Comparison of ENCODE assay signal across 1 cellular context in the genomic region with DNA sequence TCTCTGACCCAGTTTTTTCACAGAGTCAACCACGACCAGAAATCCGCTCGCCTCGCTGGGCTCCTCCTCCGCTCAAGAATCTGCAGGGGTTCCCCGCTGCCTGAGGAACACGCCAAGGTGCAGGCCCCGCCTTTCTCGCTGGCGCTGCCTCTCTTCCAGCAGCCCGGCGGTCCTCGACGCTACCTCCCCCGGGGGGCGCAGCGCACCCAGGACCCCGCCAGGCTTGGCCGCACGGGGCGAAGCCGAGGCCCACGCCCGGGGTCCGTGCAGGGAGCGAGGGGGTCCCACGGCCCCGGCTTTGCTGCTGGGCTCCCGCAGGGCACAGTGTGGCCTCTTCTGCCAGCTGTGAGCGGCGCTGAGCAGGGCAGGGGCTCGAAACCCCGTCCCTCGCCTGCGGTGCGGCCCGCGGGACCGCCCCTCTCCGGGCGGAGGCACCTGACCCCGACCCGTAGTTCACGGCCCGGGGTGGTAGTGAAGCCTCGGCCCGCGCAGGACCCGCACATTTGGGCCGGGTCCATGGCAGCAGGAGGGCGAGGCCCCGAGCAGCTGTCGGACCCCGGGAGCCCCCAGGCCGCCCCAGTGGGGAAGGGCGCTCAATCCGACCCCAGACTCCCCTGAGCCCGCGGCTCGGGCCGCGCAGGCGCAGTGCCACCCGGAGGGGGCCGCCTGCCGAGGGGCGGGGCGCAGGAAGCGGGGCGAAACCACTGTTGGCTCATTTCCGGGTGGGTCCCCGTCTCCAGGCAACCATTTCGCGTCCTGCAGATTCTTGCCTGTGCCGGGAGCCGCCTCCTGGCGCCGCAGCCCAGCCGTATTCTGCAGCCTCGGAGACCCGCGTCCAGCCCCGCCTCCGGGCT.
TF ChIP-seq lines count a peak whose summit lies in the region.

No MANE protein-coding gene starts in this region.

TF ChIP-seq in HepG2, 621 proteins besides CTCF, POLR2A, EP300 and RAD21 (continued from another document and continues in another):
- TF ChIP-seq, protein P1, sequence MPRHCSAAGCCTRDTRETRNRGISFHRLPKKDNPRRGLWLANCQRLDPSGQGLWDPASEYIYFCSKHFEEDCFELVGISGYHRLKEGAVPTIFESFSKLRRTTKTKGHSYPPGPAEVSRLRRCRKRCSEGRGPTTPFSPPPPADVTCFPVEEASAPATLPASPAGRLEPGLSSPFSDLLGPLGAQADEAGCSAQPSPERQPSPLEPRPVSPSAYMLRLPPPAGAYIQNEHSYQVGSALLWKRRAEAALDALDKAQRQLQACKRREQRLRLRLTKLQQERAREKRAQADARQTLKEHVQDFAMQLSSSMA (CRISPR knock-in tag; IDR thresholded peaks at IDR 0.05), result peak; percentile 82
- TF ChIP-seq NR3C1 (CRISPR knock-in tag; IDR thresholded peaks at IDR 0.05) (no peak), SRF (IDR thresholded peaks at IDR 0.05; ENCODE audit: low read depth, low read length) (no peak), RFXANK (CRISPR knock-in tag; IDR thresholded peaks at IDR 0.05) (no peak), MBNL3 (CRISPR knock-in tag; conservative IDR thresholded peaks at IDR 0.05) (no peak), PLRG1 (conservative IDR thresholded peaks at IDR 0.05) (no peak), CCAR2 (optimal IDR thresholded peaks at IDR 0.05; ENCODE audit: low read depth, low read length) (no peak), ZNF615 (CRISPR knock-in tag; IDR thresholded peaks at IDR 0.05; ENCODE audit: borderline replicate concordance) (no peak), U2AF2 (IDR thresholded peaks at IDR 0.05; ENCODE audit: low read depth, low read length) (no peak), TARDBP (CRISPR knock-in tag; IDR thresholded peaks at IDR 0.05) (peak; percentile 45; the same call in 1 of the 2 replicates), ZMYM3 (CRISPR knock-in tag; IDR thresholded peaks at IDR 0.05) (no peak), NFATC3 (CRISPR knock-in tag; IDR thresholded peaks at IDR 0.05) (no peak), ATF7-NPFF (CRISPR knock-in tag; IDR thresholded peaks at IDR 0.05; ENCODE audit: low read depth) (no peak), PITX1 (CRISPR knock-in tag; IDR thresholded peaks at IDR 0.05) (no peak), MAFF (IDR thresholded peaks at IDR 0.05; ENCODE audit: low read depth, low read length) (no peak), GZF1 (CRISPR knock-in tag; IDR thresholded peaks at IDR 0.05) (no peak), RXRA (CRISPR knock-in tag; IDR thresholded peaks at IDR 0.05) (0 out of 2 replicates have a peak, but pooled peaks have one; percentile 21), LCORL (IDR thresholded peaks at IDR 0.05) (no peak), LCORL (CRISPR knock-in tag; IDR thresholded peaks at IDR 0.05) (peak; percentile 49), GTF3A (CRISPR knock-in tag; conservative IDR thresholded peaks at IDR 0.05) (no peak), ZNF382 (CRISPR knock-in tag; IDR thresholded peaks at IDR 0.05; ENCODE audit: borderline replicate concordance) (no peak), BRD4 (CRISPR knock-in tag; IDR thresholded peaks at IDR 0.05) (no peak), ZNF557 (CRISPR knock-in tag; IDR thresholded peaks at IDR 0.05) (no peak), HOXA7 (CRISPR knock-in tag; IDR thresholded peaks at IDR 0.05) (no peak), KLF9 (CRISPR knock-in tag; IDR thresholded peaks at IDR 0.05; ENCODE audit: low read depth) (no peak), SP2 (CRISPR knock-in tag; IDR thresholded peaks at IDR 0.05) (peak; percentile 34; the same call in 1 of the 2 replicates), ZFY (CRISPR knock-in tag; IDR thresholded peaks at IDR 0.05) (peak; percentile 88), ZSCAN20 (CRISPR knock-in tag; IDR thresholded peaks at IDR 0.05; ENCODE audit: borderline replicate concordance) (no peak), TGIF2 (CRISPR knock-in tag; IDR thresholded peaks at IDR 0.05) (no peak), STAG1 (CRISPR knock-in tag; IDR thresholded peaks at IDR 0.05) (peak; percentile 23; the same call in 1 of the 2 replicates), EZH2 (conservative IDR thresholded peaks at IDR 0.05; ENCODE audit: low read depth, low read length) (no peak), ZFX (CRISPR knock-in tag; IDR thresholded peaks at IDR 0.05; ENCODE audit: low read depth) (peak; percentile 82), ZNF496 (CRISPR knock-in tag; IDR thresholded peaks at IDR 0.05; ENCODE audit: insufficient replicate concordance) (no peak), CHD4 (IDR thresholded peaks at IDR 0.05; ENCODE audit: borderline replicate concordance, low read length) (no peak)
- TF ChIP-seq, protein P2, sequence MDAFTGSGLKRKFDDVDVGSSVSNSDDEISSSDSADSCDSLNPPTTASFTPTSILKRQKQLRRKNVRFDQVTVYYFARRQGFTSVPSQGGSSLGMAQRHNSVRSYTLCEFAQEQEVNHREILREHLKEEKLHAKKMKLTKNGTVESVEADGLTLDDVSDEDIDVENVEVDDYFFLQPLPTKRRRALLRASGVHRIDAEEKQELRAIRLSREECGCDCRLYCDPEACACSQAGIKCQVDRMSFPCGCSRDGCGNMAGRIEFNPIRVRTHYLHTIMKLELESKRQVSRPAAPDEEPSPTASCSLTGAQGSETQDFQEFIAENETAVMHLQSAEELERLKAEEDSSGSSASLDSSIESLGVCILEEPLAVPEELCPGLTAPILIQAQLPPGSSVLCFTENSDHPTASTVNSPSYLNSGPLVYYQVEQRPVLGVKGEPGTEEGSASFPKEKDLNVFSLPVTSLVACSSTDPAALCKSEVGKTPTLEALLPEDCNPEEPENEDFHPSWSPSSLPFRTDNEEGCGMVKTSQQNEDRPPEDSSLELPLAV (CRISPR knock-in tag; conservative IDR thresholded peaks at IDR 0.05; ENCODE audit: low read depth), result no peak
- TF ChIP-seq, protein P3, sequence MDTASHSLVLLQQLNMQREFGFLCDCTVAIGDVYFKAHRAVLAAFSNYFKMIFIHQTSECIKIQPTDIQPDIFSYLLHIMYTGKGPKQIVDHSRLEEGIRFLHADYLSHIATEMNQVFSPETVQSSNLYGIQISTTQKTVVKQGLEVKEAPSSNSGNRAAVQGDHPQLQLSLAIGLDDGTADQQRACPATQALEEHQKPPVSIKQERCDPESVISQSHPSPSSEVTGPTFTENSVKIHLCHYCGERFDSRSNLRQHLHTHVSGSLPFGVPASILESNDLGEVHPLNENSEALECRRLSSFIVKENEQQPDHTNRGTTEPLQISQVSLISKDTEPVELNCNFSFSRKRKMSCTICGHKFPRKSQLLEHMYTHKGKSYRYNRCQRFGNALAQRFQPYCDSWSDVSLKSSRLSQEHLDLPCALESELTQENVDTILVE (CRISPR knock-in tag; IDR thresholded peaks at IDR 0.05), result no peak
- TF ChIP-seq, protein P4, sequence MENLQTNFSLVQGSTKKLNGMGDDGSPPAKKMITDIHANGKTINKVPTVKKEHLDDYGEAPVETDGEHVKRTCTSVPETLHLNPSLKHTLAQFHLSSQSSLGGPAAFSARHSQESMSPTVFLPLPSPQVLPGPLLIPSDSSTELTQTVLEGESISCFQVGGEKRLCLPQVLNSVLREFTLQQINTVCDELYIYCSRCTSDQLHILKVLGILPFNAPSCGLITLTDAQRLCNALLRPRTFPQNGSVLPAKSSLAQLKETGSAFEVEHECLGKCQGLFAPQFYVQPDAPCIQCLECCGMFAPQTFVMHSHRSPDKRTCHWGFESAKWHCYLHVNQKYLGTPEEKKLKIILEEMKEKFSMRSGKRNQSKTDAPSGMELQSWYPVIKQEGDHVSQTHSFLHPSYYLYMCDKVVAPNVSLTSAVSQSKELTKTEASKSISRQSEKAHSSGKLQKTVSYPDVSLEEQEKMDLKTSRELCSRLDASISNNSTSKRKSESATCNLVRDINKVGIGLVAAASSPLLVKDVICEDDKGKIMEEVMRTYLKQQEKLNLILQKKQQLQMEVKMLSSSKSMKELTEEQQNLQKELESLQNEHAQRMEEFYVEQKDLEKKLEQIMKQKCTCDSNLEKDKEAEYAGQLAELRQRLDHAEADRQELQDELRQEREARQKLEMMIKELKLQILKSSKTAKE (CRISPR knock-in tag; IDR thresholded peaks at IDR 0.05; ENCODE audit: borderline replicate concordance), result no peak
- TF ChIP-seq, protein P5, sequence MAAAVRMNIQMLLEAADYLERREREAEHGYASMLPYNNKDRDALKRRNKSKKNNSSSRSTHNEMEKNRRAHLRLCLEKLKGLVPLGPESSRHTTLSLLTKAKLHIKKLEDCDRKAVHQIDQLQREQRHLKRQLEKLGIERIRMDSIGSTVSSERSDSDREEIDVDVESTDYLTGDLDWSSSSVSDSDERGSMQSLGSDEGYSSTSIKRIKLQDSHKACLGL (CRISPR knock-in tag; IDR thresholded peaks at IDR 0.05), result peak; percentile 84
- TF ChIP-seq, protein P6, sequence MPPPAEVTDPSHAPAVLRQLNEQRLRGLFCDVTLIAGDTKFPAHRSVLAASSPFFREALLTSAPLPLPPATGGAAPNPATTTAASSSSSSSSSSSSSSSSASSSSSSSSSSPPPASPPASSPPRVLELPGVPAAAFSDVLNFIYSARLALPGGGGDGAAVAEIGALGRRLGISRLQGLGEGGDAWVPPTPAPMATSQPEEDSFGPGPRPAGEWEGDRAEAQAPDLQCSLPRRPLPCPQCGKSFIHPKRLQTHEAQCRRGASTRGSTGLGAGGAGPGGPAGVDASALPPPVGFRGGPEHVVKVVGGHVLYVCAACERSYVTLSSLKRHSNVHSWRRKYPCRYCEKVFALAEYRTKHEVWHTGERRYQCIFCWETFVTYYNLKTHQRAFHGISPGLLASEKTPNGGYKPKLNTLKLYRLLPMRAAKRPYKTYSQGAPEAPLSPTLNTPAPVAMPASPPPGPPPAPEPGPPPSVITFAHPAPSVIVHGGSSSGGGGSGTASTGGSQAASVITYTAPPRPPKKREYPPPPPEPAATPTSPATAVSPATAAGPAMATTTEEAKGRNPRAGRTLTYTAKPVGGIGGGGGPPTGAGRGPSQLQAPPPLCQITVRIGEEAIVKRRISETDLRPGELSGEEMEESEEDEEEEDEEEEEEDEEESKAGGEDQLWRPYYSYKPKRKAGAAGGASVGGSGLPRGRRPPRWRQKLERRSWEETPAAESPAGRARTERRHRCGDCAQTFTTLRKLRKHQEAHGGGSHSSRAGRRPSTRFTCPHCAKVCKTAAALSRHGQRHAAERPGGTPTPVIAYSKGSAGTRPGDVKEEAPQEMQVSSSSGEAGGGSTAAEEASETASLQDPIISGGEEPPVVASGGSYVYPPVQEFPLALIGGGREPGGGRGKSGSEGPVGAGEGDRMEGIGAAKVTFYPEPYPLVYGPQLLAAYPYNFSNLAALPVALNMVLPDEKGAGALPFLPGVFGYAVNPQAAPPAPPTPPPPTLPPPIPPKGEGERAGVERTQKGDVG (CRISPR knock-in tag; IDR thresholded peaks at IDR 0.05; ENCODE audit: borderline replicate concordance), result no peak
- TF ChIP-seq, protein P7, sequence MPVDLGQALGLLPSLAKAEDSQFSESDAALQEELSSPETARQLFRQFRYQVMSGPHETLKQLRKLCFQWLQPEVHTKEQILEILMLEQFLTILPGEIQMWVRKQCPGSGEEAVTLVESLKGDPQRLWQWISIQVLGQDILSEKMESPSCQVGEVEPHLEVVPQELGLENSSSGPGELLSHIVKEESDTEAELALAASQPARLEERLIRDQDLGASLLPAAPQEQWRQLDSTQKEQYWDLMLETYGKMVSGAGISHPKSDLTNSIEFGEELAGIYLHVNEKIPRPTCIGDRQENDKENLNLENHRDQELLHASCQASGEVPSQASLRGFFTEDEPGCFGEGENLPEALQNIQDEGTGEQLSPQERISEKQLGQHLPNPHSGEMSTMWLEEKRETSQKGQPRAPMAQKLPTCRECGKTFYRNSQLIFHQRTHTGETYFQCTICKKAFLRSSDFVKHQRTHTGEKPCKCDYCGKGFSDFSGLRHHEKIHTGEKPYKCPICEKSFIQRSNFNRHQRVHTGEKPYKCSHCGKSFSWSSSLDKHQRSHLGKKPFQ (CRISPR knock-in tag; IDR thresholded peaks at IDR 0.05; ENCODE audit: insufficient replicate concordance), result no peak
- TF ChIP-seq, protein P8, sequence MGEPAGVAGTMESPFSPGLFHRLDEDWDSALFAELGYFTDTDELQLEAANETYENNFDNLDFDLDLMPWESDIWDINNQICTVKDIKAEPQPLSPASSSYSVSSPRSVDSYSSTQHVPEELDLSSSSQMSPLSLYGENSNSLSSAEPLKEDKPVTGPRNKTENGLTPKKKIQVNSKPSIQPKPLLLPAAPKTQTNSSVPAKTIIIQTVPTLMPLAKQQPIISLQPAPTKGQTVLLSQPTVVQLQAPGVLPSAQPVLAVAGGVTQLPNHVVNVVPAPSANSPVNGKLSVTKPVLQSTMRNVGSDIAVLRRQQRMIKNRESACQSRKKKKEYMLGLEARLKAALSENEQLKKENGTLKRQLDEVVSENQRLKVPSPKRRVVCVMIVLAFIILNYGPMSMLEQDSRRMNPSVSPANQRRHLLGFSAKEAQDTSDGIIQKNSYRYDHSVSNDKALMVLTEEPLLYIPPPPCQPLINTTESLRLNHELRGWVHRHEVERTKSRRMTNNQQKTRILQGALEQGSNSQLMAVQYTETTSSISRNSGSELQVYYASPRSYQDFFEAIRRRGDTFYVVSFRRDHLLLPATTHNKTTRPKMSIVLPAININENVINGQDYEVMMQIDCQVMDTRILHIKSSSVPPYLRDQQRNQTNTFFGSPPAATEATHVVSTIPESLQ (CRISPR knock-in tag; conservative IDR thresholded peaks at IDR 0.05), result no peak
- TF ChIP-seq, protein P9, sequence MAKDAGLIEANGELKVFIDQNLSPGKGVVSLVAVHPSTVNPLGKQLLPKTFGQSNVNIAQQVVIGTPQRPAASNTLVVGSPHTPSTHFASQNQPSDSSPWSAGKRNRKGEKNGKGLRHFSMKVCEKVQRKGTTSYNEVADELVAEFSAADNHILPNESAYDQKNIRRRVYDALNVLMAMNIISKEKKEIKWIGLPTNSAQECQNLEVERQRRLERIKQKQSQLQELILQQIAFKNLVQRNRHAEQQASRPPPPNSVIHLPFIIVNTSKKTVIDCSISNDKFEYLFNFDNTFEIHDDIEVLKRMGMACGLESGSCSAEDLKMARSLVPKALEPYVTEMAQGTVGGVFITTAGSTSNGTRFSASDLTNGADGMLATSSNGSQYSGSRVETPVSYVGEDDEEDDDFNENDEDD (CRISPR knock-in tag; IDR thresholded peaks at IDR 0.05; ENCODE audit: borderline replicate concordance), result no peak
- TF ChIP-seq, protein P10, sequence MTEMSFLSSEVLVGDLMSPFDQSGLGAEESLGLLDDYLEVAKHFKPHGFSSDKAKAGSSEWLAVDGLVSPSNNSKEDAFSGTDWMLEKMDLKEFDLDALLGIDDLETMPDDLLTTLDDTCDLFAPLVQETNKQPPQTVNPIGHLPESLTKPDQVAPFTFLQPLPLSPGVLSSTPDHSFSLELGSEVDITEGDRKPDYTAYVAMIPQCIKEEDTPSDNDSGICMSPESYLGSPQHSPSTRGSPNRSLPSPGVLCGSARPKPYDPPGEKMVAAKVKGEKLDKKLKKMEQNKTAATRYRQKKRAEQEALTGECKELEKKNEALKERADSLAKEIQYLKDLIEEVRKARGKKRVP (CRISPR knock-in tag; IDR thresholded peaks at IDR 0.05), result peak in 1 of 2 experiments; percentile 87; a peak in 1 of 4 replicates
- TF ChIP-seq, protein P11, sequence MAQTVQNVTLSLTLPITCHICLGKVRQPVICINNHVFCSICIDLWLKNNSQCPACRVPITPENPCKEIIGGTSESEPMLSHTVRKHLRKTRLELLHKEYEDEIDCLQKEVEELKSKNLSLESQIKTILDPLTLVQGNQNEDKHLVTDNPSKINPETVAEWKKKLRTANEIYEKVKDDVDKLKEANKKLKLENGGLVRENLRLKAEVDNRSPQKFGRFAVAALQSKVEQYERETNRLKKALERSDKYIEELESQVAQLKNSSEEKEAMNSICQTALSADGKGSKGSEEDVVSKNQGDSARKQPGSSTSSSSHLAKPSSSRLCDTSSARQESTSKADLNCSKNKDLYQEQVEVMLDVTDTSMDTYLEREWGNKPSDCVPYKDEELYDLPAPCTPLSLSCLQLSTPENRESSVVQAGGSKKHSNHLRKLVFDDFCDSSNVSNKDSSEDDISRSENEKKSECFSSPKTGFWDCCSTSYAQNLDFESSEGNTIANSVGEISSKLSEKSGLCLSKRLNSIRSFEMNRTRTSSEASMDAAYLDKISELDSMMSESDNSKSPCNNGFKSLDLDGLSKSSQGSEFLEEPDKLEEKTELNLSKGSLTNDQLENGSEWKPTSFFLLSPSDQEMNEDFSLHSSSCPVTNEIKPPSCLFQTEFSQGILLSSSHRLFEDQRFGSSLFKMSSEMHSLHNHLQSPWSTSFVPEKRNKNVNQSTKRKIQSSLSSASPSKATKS (CRISPR knock-in tag; IDR thresholded peaks at IDR 0.05), result no peak; the same call in 1 of the 2 replicates
